ENCODE assay signal across 27 cellular contexts in the genomic region with DNA sequence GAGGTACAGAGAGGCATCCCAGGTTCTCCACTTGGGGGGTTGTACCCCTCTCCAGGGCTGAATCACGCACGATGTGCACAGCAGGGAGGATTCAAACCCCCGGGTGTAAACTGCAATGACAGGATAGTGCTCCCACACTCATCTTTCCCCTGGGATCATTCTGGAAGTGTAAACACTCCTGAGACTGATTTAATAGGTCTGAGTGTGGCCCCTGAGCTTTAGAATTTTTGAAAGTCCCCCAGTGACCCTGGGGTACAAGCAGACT. TPM values are rescaled to one million over a fixed set of nuclear protein-coding genes. Genes with fewer than 3 reads are reported as not detected.
A peak's percentile ranks its signal among the peaks of the same experiment; 100 is the strongest.
DNase-seq lines count a peak whose midpoint lies in the region; ATAC-seq, FAIRE-seq and TF ChIP-seq lines count a peak whose summit lies in the region.
"Had no signal": no experiment of that assay in that cellular context is flagged by ENCODE, and none has a peak within 500 bp of the region (broad histone marks: within the 10 kb centered on the region; RNA-seq: fewer than 3 reads in every experiment).

No MANE protein-coding gene starts in this region.

- ATAC-seq in GM23338, result no peak
- no peak for ATAC-seq in stimulated activated naive B cell treated with anti-CD40 and anti-IgM and Interleukin-4, amounts not matched to agents 10 μg/mL and 1 μg/mL and 100 μg/mL, for 72 hours (replicated peaks)
- ATAC-seq: T-helper 17 cell had no signal

- peaks cover 20% of the 10 kb centered on the region for H3K27me3 Mint-ChIP-seq in GM23338 (ENCODE audit: insufficient read depth, low read depth, poor library complexity)
- H3K27me3 Mint-ChIP-seq in stimulated activated naive B cell treated with anti-CD40 and anti-IgM and Interleukin-4, amounts not matched to agents 10 μg/mL and 1 μg/mL and 100 μg/mL, for 72 hours, result no peaks in the 10 kb centered on the region
- H3K27me3 Mint-ChIP-seq: CD4-positive, alpha-beta T cell; T-helper 17 cell had no signal

- H3K79me2 ChIP-seq in GM23338 (replicated peaks; ENCODE audit: insufficient read depth), result peaks cover 95% of the 10 kb centered on the region
- H3K79me2 ChIP-seq in OCI-LY7 (ENCODE audit: insufficient read depth, low read depth, low read length), result peaks cover 88% of the 10 kb centered on the region

- no peak overlapping the region for H3K4me3 ChIP-seq in GM23338
- no peak overlapping the region for H3K4me3 ChIP-seq in SJCRH30
- no peak overlapping the region for H3K4me3 ChIP-seq in esophagus squamous epithelium
- H3K4me3 ChIP-seq in OCI-LY7 (ENCODE audit: low read depth, low read length, poor library complexity, severe bottlenecking), result no peak overlapping the region
- H3K4me3 ChIP-seq: lower lobe of right lung, mucosa of descending colon, pancreas, SK-N-MC, smooth muscle cell, upper lobe of right lung had no signal

- H2AFZ ChIP-seq in GM23338, result no peak overlapping the region
- H2AFZ ChIP-seq in OCI-LY7 (ENCODE audit: low read length), result no peak overlapping the region

- peaks cover 14% of the 10 kb centered on the region for H3K36me3 Mint-ChIP-seq in GM23338 (ENCODE audit: low read depth)
- H3K36me3 Mint-ChIP-seq in stimulated activated naive B cell treated with anti-CD40 and anti-IgM and Interleukin-4, amounts not matched to agents 10 μg/mL and 1 μg/mL and 100 μg/mL, for 72 hours, result peaks cover 4 to 9% of the 10 kb centered on the region in 2 donors

- H3K27ac ChIP-seq in GM23338 (ENCODE audit: low read depth), result no peak overlapping the region
- peak overlapping the region; percentile 82; the same call in 1 of the 2 replicates for H3K27ac ChIP-seq in SJCRH30
- H3K27ac ChIP-seq in esophagus squamous epithelium, result peak overlapping the region; percentile 25 to 77 (median 61)
- H3K27ac ChIP-seq in OCI-LY7 (ENCODE audit: low read depth, low read length, poor library complexity, severe bottlenecking), result no peak overlapping the region
- H3K27ac ChIP-seq: lower lobe of right lung, pancreas, SK-N-MC, upper lobe of right lung had no signal

- CTCF ChIA-PET in OCI-LY7 (lab: Charles Lee; ENCODE audit: unreplicated experiment), result no interaction called here

- intact Hi-C loops in esophagus squamous epithelium (cut with DNase I), result no loop called here
- intact Hi-C loops in OCI-LY7 (cut with micrococcal nuclease; ENCODE audit: unreplicated experiment), result no loop called here

- no peaks in the 10 kb centered on the region for H3K9me3 Mint-ChIP-seq in GM23338
- no peaks in the 10 kb centered on the region for H3K9me3 Mint-ChIP-seq in stimulated activated naive B cell treated with anti-CD40 and anti-IgM and Interleukin-4, amounts not matched to agents 10 μg/mL and 1 μg/mL and 100 μg/mL, for 72 hours
- H3K9me3 Mint-ChIP-seq: CD4-positive, alpha-beta T cell had no signal

- peaks cover 6% of the 10 kb centered on the region for H3K4me1 ChIP-seq in GM23338 (ENCODE audit: insufficient read depth)
- H3K4me1 ChIP-seq in SJCRH30, result peaks cover 59% of the 10 kb centered on the region
- peaks cover 39 to 98% (median 64%) of the 10 kb centered on the region in 3 donors for H3K4me1 ChIP-seq in esophagus squamous epithelium
- H3K4me1 ChIP-seq in OCI-LY7 (ENCODE audit: insufficient read depth, low read length, poor library complexity, severe bottlenecking), result peaks cover 39% of the 10 kb centered on the region

- TF ChIP-seq CTCF in GM23338 (conservative IDR thresholded peaks at IDR 0.05; ENCODE audit: low read depth in 2 of 2), result no peak
- TF ChIP-seq CTCF in esophagus squamous epithelium (IDR thresholded peaks at IDR 0.05), result no peak
- no peak for TF ChIP-seq CTCF in OCI-LY7 (conservative IDR thresholded peaks at IDR 0.05; ENCODE audit: low read length)

- no TSS peak for BruUV-seq in OCI-LY7 (replicated peaks; lab: Mats Ljungman, UMichigan)

- H3K9me2 ChIP-seq in GM23338 (ENCODE audit: insufficient read depth) (no peaks in the 10 kb centered on the region), OCI-LY7 (ENCODE audit: insufficient read depth, low read length) (no peaks in the 10 kb centered on the region)

- no peak for FAIRE-seq in GM19239 (lab: Jason Lieb, UNC)
- FAIRE-seq: GM12891, kidney, pancreas had no signal

- no peaks in the 10 kb centered on the region for H3K27me3 ChIP-seq in GM23338 (ENCODE audit: insufficient read depth)
- no peaks in the 10 kb centered on the region for H3K27me3 ChIP-seq in SJCRH30
- no peaks in the 10 kb centered on the region for H3K27me3 ChIP-seq in esophagus squamous epithelium
- H3K27me3 ChIP-seq: pancreas, upper lobe of right lung had no signal

- H3K9me3 ChIP-seq in SJCRH30 (replicated peaks) (no peaks in the 10 kb centered on the region), esophagus squamous epithelium (no peaks in the 10 kb centered on the region), OCI-LY7 (ENCODE audit: low read length) (no peaks in the 10 kb centered on the region)
- H3K9me3 ChIP-seq: lower lobe of right lung, mucosa of descending colon, pancreas, upper lobe of right lung had no signal

- H3F3A ChIP-seq in GM23338 (replicated peaks; ENCODE audit: low read depth), result no peaks in the 10 kb centered on the region

- H3K4me3 Mint-ChIP-seq in GM23338, result no peak overlapping the region
- H3K4me3 Mint-ChIP-seq in stimulated activated naive B cell treated with anti-CD40 and anti-IgM and Interleukin-4, amounts not matched to agents 10 μg/mL and 1 μg/mL and 100 μg/mL, for 72 hours, result no peak overlapping the region
- H3K4me3 Mint-ChIP-seq: brain; CD4-positive, alpha-beta T cell; T-helper 17 cell had no signal

- H3K36me3 ChIP-seq in GM23338 (ENCODE audit: insufficient read depth) (no peaks in the 10 kb centered on the region), SJCRH30 (no peaks in the 10 kb centered on the region), esophagus squamous epithelium (peaks cover 0 to 3% (median 0%) of the 10 kb centered on the region in 3 donors), OCI-LY7 (ENCODE audit: insufficient read depth, low read length) (no peaks in the 10 kb centered on the region; the same call in 1 of the 2 replicates)
- H3K36me3 ChIP-seq: lower lobe of right lung, pancreas, upper lobe of right lung had no signal

- TF ChIP-seq POLR2A in esophagus squamous epithelium (IDR thresholded peaks at IDR 0.05), result no peak

- POLR2A ChIA-PET in OCI-LY7 (lab: Charles Lee), result no interaction called here

- 53% methylated on average over 3 of the region's 3 CpGs; no CpG with 5 or more reads in 1 of the 2 donors for WGBS in esophagus squamous epithelium, 2 donors

- H3K4me1 Mint-ChIP-seq in GM23338, result peaks cover 52% of the 10 kb centered on the region
- peaks cover 59 to 88% of the 10 kb centered on the region in 2 donors for H3K4me1 Mint-ChIP-seq in stimulated activated naive B cell treated with anti-CD40 and anti-IgM and Interleukin-4, amounts not matched to agents 10 μg/mL and 1 μg/mL and 100 μg/mL, for 72 hours

- H3K27ac Mint-ChIP-seq in GM23338, result peak overlapping the region; percentile 76; the same call in 1 of the 2 replicates
- H3K27ac Mint-ChIP-seq in stimulated activated naive B cell treated with anti-CD40 and anti-IgM and Interleukin-4, amounts not matched to agents 10 μg/mL and 1 μg/mL and 100 μg/mL, for 72 hours, result peak overlapping the region; percentile 48
- H3K27ac Mint-ChIP-seq: CD4-positive, alpha-beta T cell; T-helper 17 cell had no signal

- H4K20me1 ChIP-seq in GM23338 (replicated peaks; ENCODE audit: insufficient read depth), result peaks cover 19% of the 10 kb centered on the region
- H4K20me1 ChIP-seq in OCI-LY7 (ENCODE audit: insufficient read depth, low read length), result peaks cover 6% of the 10 kb centered on the region; the same call in 1 of the 2 replicates

- H3K4me2 ChIP-seq in GM23338 (no peak overlapping the region), OCI-LY7 (ENCODE audit: low read length) (no peak overlapping the region)
- H3K4me2 ChIP-seq: smooth muscle cell had no signal

- DNase-seq in GM23338 (ENCODE audit: low spot score) (no peak), SJCRH30 (no peak), esophagus squamous epithelium (lab: John Stamatoyannopoulos, UW) (no peak), NCI-H1694 treated with DMSO at 0.1 percent for 48 hours (lab: John Stamatoyannopoulos, UW) (no peak), OCI-LY7 (ENCODE audit: low spot score) (no peak), GM19239 (ENCODE audit: insufficient read length, low spot score) (no peak), DMS53 treated with DMSO at 0.1 percent for 48 hours (lab: John Stamatoyannopoulos, UW; ENCODE audit: unreplicated experiment) (no peak)
- no peak for DNase-seq in stimulated activated naive B cell treated with anti-CD40 and anti-IgM and Interleukin-4, amounts not matched to agents 10 μg/mL and 1 μg/mL and 100 μg/mL, for 72 hours
- DNase-seq: activated CD4-positive, alpha-beta T cell treated with anti-CD3 and anti-CD28 coated beads for 4 hours; activated T-cell treated with anti-CD3 and anti-CD28 coated beads for 4 hours; CD4-positive, alpha-beta T cell; DMS 273 treated with DMSO at 0.1 percent for 48 hours; GOT3; lower lobe of right lung; NCI-H1048; NCI-H1694; pancreas; retina; stimulated activated CD4-positive, alpha-beta T cell treated with anti-CD3 and anti-CD28 coated beads, Interleukin-2, amount 100 ng/mL, for 24 hours; T-helper 17 cell; upper lobe of right lung had no signal

RNA-seq across cellular contexts. Expression of a gene that starts 16.5 kb away (rescaled TPM):
- total RNA-seq in GM23338 (2014; rRNA removed; shearing (Covaris generic)), result 34.3 and 38.1 TPM in 2 replicates
- 8.7 and 9.6 TPM in 2 replicates for polyA plus RNA-seq in GM23338 (2016; fragmentation: Nextera tagmentation; extraction: Ambion mirVana)
- 64.6 and 65.1 TPM in 2 replicates for total RNA-seq in SJCRH30 (2014; rRNA removed; shearing (Covaris generic))
- total RNA-seq in esophagus squamous epithelium (100 to 1,000 TPM in 1 of 4 donors, 10 to 100 TPM in 3; 81.7 to 116 (median 91.1) TPM), OCI-LY7 (2022) (46.5 and 53.9 TPM in 2 replicates)
- 71.0 and 71.7 TPM in 2 replicates for total RNA-seq in OCI-LY7 (2014; rRNA removed; shearing (Covaris generic))

Comparison
In these comparisons a context has a peak if more than half of its experiments do, and no peak if none do; other contexts are left out.
1. H3K27ac ChIP-seq: peak in SJCRH30 (single experiment) and esophagus squamous epithelium (4 of 4); none in GM23338 (single experiment) and OCI-LY7 (single experiment).